Comparison of ENCODE assay signal across 23 cellular contexts in the genomic region with DNA sequence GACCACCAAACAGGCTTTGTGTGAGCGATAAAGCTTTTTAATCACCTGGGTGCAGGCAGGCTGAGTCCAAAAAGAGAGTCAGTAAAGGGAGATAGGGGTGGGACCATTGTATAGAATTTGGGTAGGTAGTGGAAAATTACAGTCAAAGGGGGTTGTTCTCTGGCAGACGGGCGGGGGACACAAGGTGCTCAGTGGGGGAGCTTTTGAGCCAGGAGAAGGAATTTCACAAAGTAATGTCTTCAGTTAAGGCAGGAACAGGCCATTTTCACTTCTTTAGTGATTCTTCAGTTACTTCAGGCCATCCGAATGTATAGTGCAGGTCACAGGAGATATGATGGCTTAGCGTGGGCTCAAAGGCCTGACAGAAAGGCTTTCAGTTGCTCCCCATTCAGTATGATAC. TPM values are rescaled to one million over a fixed set of nuclear protein-coding genes. Genes with fewer than 3 reads are reported as not detected.
"Had no signal": no experiment of that assay in that cellular context is flagged by ENCODE, and none has a peak within 500 bp of the region (broad histone marks: within the 10 kb centered on the region; RNA-seq: fewer than 3 reads in every experiment).

No MANE protein-coding gene starts in this region.

RNA-seq across cellular contexts. Expression of a gene that starts 8.0 kb away (rescaled TPM):
- total RNA-seq: activated B cell treated with CpG ODN at 0.5 μM for 24 hours; activated CD4-positive, alpha-beta memory T cell treated with anti-CD3 and anti-CD28 coated beads for 36 hours; activated CD4-positive, alpha-beta T cell treated with anti-CD3 and anti-CD28 coated beads, Interleukin-2, amount 10 ng/mL, durations not matched to agents 24 days and 14 days; activated CD8-positive, alpha-beta memory T cell treated with anti-CD3 and anti-CD28 coated beads for 36 hours; activated CD8-positive, alpha-beta T cell treated with anti-CD3 and anti-CD28 coated beads for 36 hours; activated naive CD4-positive, alpha-beta T cell treated with anti-CD3 and anti-CD28 coated beads for 36 hours; activated naive CD4-positive, alpha-beta T cell treated with anti-CD3 and anti-CD28 coated beads, Interleukin-2, amount 50 U/mL, for 72 hours; activated naive CD8-positive, alpha-beta T cell treated with anti-CD3 and anti-CD28 coated beads for 36 hours; activated T-cell treated with anti-CD3 and anti-CD28 coated beads, Interleukin-2, amount 50 U/mL, for 4 hours; activated T-cell treated with anti-CD3 and anti-CD28 coated beads, Interleukin-2, amount 50 U/mL, for 72 hours; activated T-helper 1 cell treated with anti-CD3 and anti-CD28 coated beads, Interleukin-12 subunit alpha, Interleukin-12 subunit beta, Interleukin-2, Interleukin-4 antibody, amounts not matched to agents 30 ng/mL and 10 ng/mL and 1 ng/mL, durations not matched to agents 14 hours and 24 hours and 36 hours; activated T-helper 17 cell treated with anti-CD3 and anti-CD28 coated beads, Interleukin-2, amount 50 U/mL, for 72 hours; adrenal gland; aorta; astrocyte; body of pancreas; breast epithelium; cardiac septum; cerebellum; T-cell; T-helper 1 cell treated with Interleukin-12 subunit alpha and Interleukin-12 subunit beta and Interleukin-4 antibody, amounts not matched to agents 30 ng/mL and 1 ng/mL, for 36 hours; T-helper 17 cell; T-helper 2 cell treated with Interferon-gamma antibody and Interleukin-4, amounts not matched to agents 100 ng/mL and 5 ng/mL, for 36 hours had no signal
- polyA plus RNA-seq: adrenal gland, aorta had no signal

RNA-seq across cellular contexts. Expression of a gene that starts 26.3 kb away (rescaled TPM):
- total RNA-seq: activated B cell treated with CpG ODN at 0.5 μM for 24 hours; activated CD4-positive, alpha-beta memory T cell treated with anti-CD3 and anti-CD28 coated beads for 36 hours; activated CD4-positive, alpha-beta T cell treated with anti-CD3 and anti-CD28 coated beads, Interleukin-2, amount 10 ng/mL, durations not matched to agents 24 days and 14 days; activated CD8-positive, alpha-beta memory T cell treated with anti-CD3 and anti-CD28 coated beads for 36 hours; activated CD8-positive, alpha-beta T cell treated with anti-CD3 and anti-CD28 coated beads for 36 hours; activated naive CD4-positive, alpha-beta T cell treated with anti-CD3 and anti-CD28 coated beads for 36 hours; activated naive CD4-positive, alpha-beta T cell treated with anti-CD3 and anti-CD28 coated beads, Interleukin-2, amount 50 U/mL, for 72 hours; activated naive CD8-positive, alpha-beta T cell treated with anti-CD3 and anti-CD28 coated beads for 36 hours; activated T-cell treated with anti-CD3 and anti-CD28 coated beads, Interleukin-2, amount 50 U/mL, for 4 hours; activated T-cell treated with anti-CD3 and anti-CD28 coated beads, Interleukin-2, amount 50 U/mL, for 72 hours; activated T-helper 1 cell treated with anti-CD3 and anti-CD28 coated beads, Interleukin-12 subunit alpha, Interleukin-12 subunit beta, Interleukin-2, Interleukin-4 antibody, amounts not matched to agents 30 ng/mL and 10 ng/mL and 1 ng/mL, durations not matched to agents 14 hours and 24 hours and 36 hours; activated T-helper 17 cell treated with anti-CD3 and anti-CD28 coated beads, Interleukin-2, amount 50 U/mL, for 72 hours; adrenal gland; aorta; astrocyte; body of pancreas; breast epithelium; cardiac septum; cerebellum; T-cell; T-helper 1 cell treated with Interleukin-12 subunit alpha and Interleukin-12 subunit beta and Interleukin-4 antibody, amounts not matched to agents 30 ng/mL and 1 ng/mL, for 36 hours; T-helper 17 cell; T-helper 2 cell treated with Interferon-gamma antibody and Interleukin-4, amounts not matched to agents 100 ng/mL and 5 ng/mL, for 36 hours had no signal
- polyA plus RNA-seq: adrenal gland, aorta had no signal
